ENCODE assay signal across 8 cellular contexts in genomic region chr20:50980851-50981713, GRCh38. TPM values are rescaled to one million over a fixed set of nuclear protein-coding genes. Genes with fewer than 3 reads are reported as not detected.
DNase-seq lines count a peak whose midpoint lies in the region; ATAC-seq and TF ChIP-seq lines count a peak whose summit lies in the region.

No MANE protein-coding gene starts in this region.

- H2AK5ac ChIP-seq in trophoblast cell (ENCODE audit: low read length) = peak overlapping the region; percentile 38

- in situ Hi-C loops in Caki2 (cut with HindIII; ENCODE audit: low pct_unique_long_range_greater_than_20kb, low sequenced_read_pairs) = no loop called here

- H3K9me3 ChIP-seq in PC-9 (ENCODE audit: insufficient read depth, low read depth) (no peaks in the 10 kb centered on the region), trophoblast cell (ENCODE audit: insufficient read depth, low read depth, low read length) (no peaks in the 10 kb centered on the region)

- POLR2A ChIA-PET in PC-9 (lab: Charles Lee; ENCODE audit: unreplicated experiment) = no interaction called here

- peaks cover 14% of the 10 kb centered on the region for H3F3A ChIP-seq in PC-9 (ENCODE audit: insufficient read depth, low read depth)

- CTCF ChIA-PET in PC-9 (lab: Charles Lee) = interaction anchor here (0.6 to 1.2 kb wide), 4 partner anchors 11 to 326 kb away, joined by 3 to 4 read pairs (median 3); no protein-coding TSS in a partner anchor

- no peak for ATAC-seq in GM19467 (IDR thresholded peaks at IDR 0.05; ENCODE audit: unreplicated experiment)
- ATAC-seq in GM21367 (IDR thresholded peaks at IDR 0.05; ENCODE audit: unreplicated experiment) = no peak

- H3K4me1 ChIP-seq in PC-9 (replicated peaks; ENCODE audit: insufficient read depth) (peaks cover 7% of the 10 kb centered on the region), trophoblast cell (ENCODE audit: control insufficient read depth in 1 of 2, insufficient read depth in 2 of 2, low read length in 2 of 2) (peaks cover 0 to 5% of the 10 kb centered on the region in 2 experiments)

- no peak overlapping the region for H3K18ac ChIP-seq in trophoblast cell (ENCODE audit: low read length)

- H3K36me3 ChIP-seq in PC-9 (ENCODE audit: low read depth) (no peaks in the 10 kb centered on the region), trophoblast cell (ENCODE audit: control insufficient read depth in 1 of 2, insufficient read depth in 2 of 2, low read length in 2 of 2) (no peaks in the 10 kb centered on the region)

- H3K14ac ChIP-seq in trophoblast cell (ENCODE audit: low read length) = no peak overlapping the region

- H3K9ac ChIP-seq in trophoblast cell (ENCODE audit: low read length) = no peak overlapping the region

- BruUV-seq in PC-9 (replicated peaks; lab: Mats Ljungman, UMichigan) = no TSS peak

- no peak overlapping the region for H3K4me2 ChIP-seq in PC-9
- no peak overlapping the region for H3K4me2 ChIP-seq in trophoblast cell (ENCODE audit: low read length)

- no peak overlapping the region for H3K4me3 ChIP-seq in PC-9
- no peak overlapping the region for H3K4me3 ChIP-seq in fibroblast of the aortic adventitia (ENCODE audit: low read depth, low read length)
- H3K4me3 ChIP-seq in trophoblast cell (ENCODE audit: low read depth, low read length) = peak overlapping the region; percentile 10

- WGBS in trophoblast cell (ENCODE audit: extremely low coverage, insufficient coverage, insufficient read length) = no CpG with 5 or more reads among the region's 26 CpGs

- H3K79me1 ChIP-seq in trophoblast cell (ENCODE audit: low read length) = no peaks in the 10 kb centered on the region

- peak overlapping the region; percentile 21 for H4K8ac ChIP-seq in trophoblast cell (ENCODE audit: low read depth, low read length)

- no peak overlapping the region for H2BK5ac ChIP-seq in trophoblast cell (ENCODE audit: low read depth, low read length, poor library complexity)

- H4K20me1 ChIP-seq in PC-9 (ENCODE audit: insufficient read depth) = no peaks in the 10 kb centered on the region

- H3K27me3 ChIP-seq in PC-9 (ENCODE audit: insufficient read depth, low read depth) (0 out of 2 replicates have a peak, but pooled peaks cover under 1% of the 10 kb centered on the region), trophoblast cell (ENCODE audit: insufficient read depth, low read length) (no peaks in the 10 kb centered on the region)

- intact Hi-C loops in PC-9 (cut with micrococcal nuclease; ENCODE audit: unreplicated experiment) = loop anchor here (5.0 to 10.0 kb wide), 2 partner anchors 186 to 386 kb away; partner anchors contain the start of gene BCAS4

- H3K79me2 ChIP-seq in PC-9 (ENCODE audit: low read depth) (no peaks in the 10 kb centered on the region), trophoblast cell (ENCODE audit: control insufficient read depth, insufficient read depth, low read length, poor library complexity) (no peaks in the 10 kb centered on the region)

- no peak overlapping the region for H3K27ac ChIP-seq in PC-9
- H3K27ac ChIP-seq in trophoblast cell (ENCODE audit: low read depth, low read length) = no peak overlapping the region

- peak; percentile 95 for TF ChIP-seq CTCF in PC-9 (conservative IDR thresholded peaks at IDR 0.05)
- peak; percentile 76 for TF ChIP-seq CTCF in fibroblast of the aortic adventitia (IDR thresholded peaks at IDR 0.05; ENCODE audit: insufficient read depth, low read length)

- DNase-seq in Caki2 (ENCODE audit: low read depth) (peak; percentile 52), HT-29 (ENCODE audit: low spot score) (peak; percentile 86), PC-9 (peak; percentile 45 to 48), fibroblast of the aortic adventitia (ENCODE audit: low read depth) (peak; percentile 71), trophoblast cell (peak; percentile 25 to 81)
- DNase-seq in activated T-cell treated with anti-CD3 and anti-CD28 coated beads, Interleukin-2, amount 50 U/mL, for 48 hours = peak; percentile 78 to 82

- peak overlapping the region; percentile 5 for H2BK12ac ChIP-seq in trophoblast cell (ENCODE audit: low read length)

- no peak overlapping the region for H4K12ac ChIP-seq in trophoblast cell (ENCODE audit: low read depth, low read length)

- H2AFZ ChIP-seq in PC-9 = no peak overlapping the region
- H2AFZ ChIP-seq in trophoblast cell (ENCODE audit: insufficient read depth, low read length, poor library complexity) = no peak overlapping the region

- peak overlapping the region; percentile 0 for H2BK120ac ChIP-seq in trophoblast cell (ENCODE audit: insufficient read depth, low read length, poor library complexity)

- no peaks in the 10 kb centered on the region for H3K9me2 ChIP-seq in PC-9 (ENCODE audit: insufficient read depth)

- H4K91ac ChIP-seq in trophoblast cell (ENCODE audit: low read depth, low read length) = peak overlapping the region; percentile 16

- H3K4ac ChIP-seq in trophoblast cell (ENCODE audit: low read depth, low read length) = no peak overlapping the region

- no peak overlapping the region for H3K23ac ChIP-seq in trophoblast cell (ENCODE audit: low read length)

RNA-seq across cellular contexts. Expression of gene MOCS3, which starts 22.5 kb away (rescaled TPM):
- 14.2 and 17.2 TPM in 2 replicates for total RNA-seq in Caki2 (2014; rRNA removed; shearing (Covaris generic); ENCODE audit: low replicate concordance)
- total RNA-seq in HT-29 (2014; rRNA removed; shearing (Covaris generic)) = 14.9 and 16.3 TPM in 2 replicates
- total RNA-seq in PC-9 (2021) (4.8 and 5.5 TPM in 2 replicates), fibroblast of the aortic adventitia (ENCODE audit: low replicate concordance) (3.8 and 7.9 TPM in 2 replicates)
- 2.7 and 2.9 TPM in 2 replicates for polyA plus RNA-seq in trophoblast cell (2013)

RNA-seq across cellular contexts. Expression of gene DPM1, which starts 22.8 kb away (rescaled TPM):
- 133 and 147 TPM in 2 replicates for total RNA-seq in Caki2 (2014; rRNA removed; shearing (Covaris generic); ENCODE audit: low replicate concordance)
- total RNA-seq in HT-29 (2014; rRNA removed; shearing (Covaris generic)) = 69.7 and 76.9 TPM in 2 replicates
- total RNA-seq in PC-9 (2021) (39.1 and 70.7 TPM in 2 replicates), fibroblast of the aortic adventitia (ENCODE audit: low replicate concordance) (52.3 and 70.8 TPM in 2 replicates)
- 79.3 and 82.1 TPM in 2 replicates for polyA plus RNA-seq in trophoblast cell (2013)

RNA-seq across cellular contexts. Expression of gene KCNG1, which starts 41.8 kb away (rescaled TPM):
- total RNA-seq in Caki2 (2014; rRNA removed; shearing (Covaris generic); ENCODE audit: low replicate concordance) = 4.9 and 5.7 TPM in 2 replicates
- total RNA-seq in HT-29 (2014; rRNA removed; shearing (Covaris generic)) = not detected in 2 replicates
- total RNA-seq in PC-9 (2021) = 0.55 TPM in 1 of 2 replicates, not detected in the other
- total RNA-seq in fibroblast of the aortic adventitia (ENCODE audit: low replicate concordance) = 3.0 and 13.3 TPM in 2 replicates
- 11.5 and 12.7 TPM in 2 replicates for polyA plus RNA-seq in trophoblast cell (2013)

RNA-seq across cellular contexts. Expression of gene ADNP, which starts 49.8 kb away (rescaled TPM):
- total RNA-seq in Caki2 (2014; rRNA removed; shearing (Covaris generic); ENCODE audit: low replicate concordance) = 13.6 and 16.3 TPM in 2 replicates
- 37.2 and 43.3 TPM in 2 replicates for total RNA-seq in HT-29 (2014; rRNA removed; shearing (Covaris generic))
- 83.3 and 104 TPM in 2 replicates for total RNA-seq in PC-9 (2021)
- 31.2 and 35.4 TPM in 2 replicates for total RNA-seq in fibroblast of the aortic adventitia (ENCODE audit: low replicate concordance)
- 89.6 and 91.5 TPM in 2 replicates for polyA plus RNA-seq in trophoblast cell (2013)
